Comparison of ENCODE assay signal across 13 cellular contexts in the genomic region with DNA sequence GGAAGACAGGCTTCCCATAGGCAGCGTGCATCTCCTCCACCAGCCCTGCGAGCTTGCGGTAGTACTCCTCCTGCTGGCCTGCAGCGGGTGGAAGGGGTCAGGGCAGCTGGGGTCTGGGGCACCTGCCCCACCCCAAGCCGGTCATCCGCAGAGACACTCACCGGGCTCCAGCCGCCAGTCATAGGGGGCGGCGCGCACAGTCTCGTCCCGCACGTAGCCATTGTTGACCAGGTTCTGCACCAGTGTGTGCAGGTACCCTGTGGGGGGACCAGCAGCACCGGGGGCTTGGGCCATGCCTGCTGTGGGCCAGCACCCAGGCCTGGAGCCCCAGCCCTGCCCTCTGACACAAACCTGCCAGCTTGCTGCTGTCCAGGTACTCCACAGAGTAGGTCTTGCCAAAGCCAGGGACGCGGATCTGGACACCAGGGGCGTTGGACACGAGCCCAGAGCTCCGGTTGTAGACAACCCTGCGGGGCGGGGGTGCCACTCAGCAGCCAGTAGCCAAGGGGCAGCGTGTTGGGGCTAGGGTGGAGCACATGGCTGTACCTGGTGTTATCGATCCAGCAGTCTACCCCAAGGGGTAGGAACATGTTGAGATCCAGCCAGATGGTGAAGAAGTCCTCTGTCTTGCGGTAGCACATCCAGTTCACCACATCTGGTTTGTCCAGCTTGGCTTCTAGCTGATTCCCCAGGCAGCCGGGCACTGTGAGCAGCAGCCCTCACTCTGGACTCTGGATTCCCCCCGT. TPM values are rescaled to one million over a fixed set of nuclear protein-coding genes. Genes with fewer than 3 reads are reported as not detected.
DNase-seq lines count a peak whose midpoint lies in the region; TF ChIP-seq lines count a peak whose summit lies in the region.
"Had no signal": no experiment of that assay in that cellular context is flagged by ENCODE, and none has a peak within 500 bp of the region (broad histone marks: within the 10 kb centered on the region; RNA-seq: fewer than 3 reads in every experiment).

No MANE protein-coding gene starts in this region.

- H3K4me3 Mint-ChIP-seq in MCF 10A (ENCODE audit: unreplicated experiment) = no peak overlapping the region
- H3K4me3 Mint-ChIP-seq: nephron had no signal

- TF ChIP-seq POLR2A in breast epithelium (IDR thresholded peaks at IDR 0.05) (no peak), thyroid gland (IDR thresholded peaks at IDR 0.05) (no peak)

- H3K27me3 ChIP-seq in breast epithelium (no peaks in the 10 kb centered on the region), layer of hippocampus (ENCODE audit: control insufficient read depth, insufficient read depth, low read length) (no peaks in the 10 kb centered on the region), thyroid gland (no peaks in the 10 kb centered on the region)

- H3K27ac ChIP-seq in breast epithelium (peak overlapping the region; percentile 21 to 91), layer of hippocampus (ENCODE audit: low read depth, low read length) (peak overlapping the region; percentile 96), thyroid gland (peak overlapping the region in 1 of 3 donors; percentile 12)
- H3K27ac ChIP-seq: KMS-11, SK-N-MC had no signal

- peaks cover 0 to 8% of the 10 kb centered on the region in 2 donors for H3K4me1 ChIP-seq in breast epithelium
- peaks cover 0 to 9% of the 10 kb centered on the region in 2 donors for H3K4me1 ChIP-seq in thyroid gland

- intact Hi-C loops in breast epithelium (cut with DNase I; ENCODE audit: low total_unique reads) (no loop called here), MCF 10A (cut with micrococcal nuclease) (no loop called here), thyroid gland (cut with DNase I) (no loop called here)

- H3K4me3 ChIP-seq in breast epithelium = no peak overlapping the region
- H3K4me3 ChIP-seq in thyroid gland (replicated peaks in 1 of 3) = no peak overlapping the region
- H3K4me3 ChIP-seq: SK-N-MC had no signal

- no peak for DNase-seq in breast epithelium (ENCODE audit: low spot score in 2 of 2)
- no peak for DNase-seq in MCF 10A (ENCODE audit: unreplicated experiment)
- peak; percentile 68 to 73 for DNase-seq in thyroid gland
- DNase-seq in NOMO-1 (lab: John Stamatoyannopoulos, UW; ENCODE audit: unreplicated experiment in 2 of 2) = no peak
- no peak for DNase-seq in HEK293T (ENCODE audit: extremely low spot score)
- DNase-seq: effector CD8-positive, alpha-beta T cell; NCI-H1930 had no signal

- H3K4me1 Mint-ChIP-seq in MCF 10A (ENCODE audit: insufficient read depth, unreplicated experiment) = peaks cover 5% of the 10 kb centered on the region
- H3K4me1 Mint-ChIP-seq: nephron had no signal

- BruUV-seq in MCF 10A (replicated peaks; lab: Mats Ljungman, UMichigan) = no TSS peak

- H3K9me3 Mint-ChIP-seq in MCF 10A (ENCODE audit: unreplicated experiment) = no peaks in the 10 kb centered on the region
- H3K9me3 Mint-ChIP-seq: nephron had no signal

- WGBS in thyroid gland, 2 donors = 58 to 85% methylated on average over 4 to 8 of the region's 27 CpGs

- CTCF ChIA-PET in MCF 10A (lab: Yijun Ruan, JAX) (interaction anchor here (0.6 to 1.3 kb wide), 9 partner anchors 11 to 128 kb away, joined by 3 to 5 read pairs (median 3); no protein-coding TSS in a partner anchor), HEK293T (lab: Yijun Ruan, JAX) (interaction anchor here (0.7 to 1.3 kb wide), 3 partner anchors 8 to 126 kb away, joined by 3 to 4 read pairs (median 4); no protein-coding TSS in a partner anchor)

- no peaks in the 10 kb centered on the region for H3K36me3 ChIP-seq in breast epithelium
- H3K36me3 ChIP-seq in thyroid gland = peaks cover 35 to 36% of the 10 kb centered on the region in 2 donors

- H3K9me3 ChIP-seq in breast epithelium (no peaks in the 10 kb centered on the region), thyroid gland (no peaks in the 10 kb centered on the region)

- H3K27ac Mint-ChIP-seq in MCF 10A (ENCODE audit: low read depth, unreplicated experiment) = no peak overlapping the region

- POLR2A ChIA-PET in MCF 10A (lab: Yijun Ruan, JAX) = interaction anchor here (0.6 to 2.1 kb wide), 6 partner anchors 9 to 99 kb away, joined by 3 to 6 read pairs (median 4); no protein-coding TSS in a partner anchor
- POLR2A ChIA-PET in HEK293T (lab: Yijun Ruan, JAX) = interaction anchor here (1.4 kb wide), 1 partner anchor 18 kb away, joined by 3 read pairs; no protein-coding TSS in a partner anchor

- TF ChIP-seq CTCF in breast epithelium (IDR thresholded peaks at IDR 0.05) (no peak), MCF 10A (IDR thresholded peaks at IDR 0.05; ENCODE audit: unreplicated experiment) (no peak), thyroid gland (IDR thresholded peaks at IDR 0.05) (no peak)

- H3K27me3 Mint-ChIP-seq in MCF 10A (ENCODE audit: insufficient read depth, unreplicated experiment) = no peaks in the 10 kb centered on the region

- H3K36me3 Mint-ChIP-seq in MCF 10A (ENCODE audit: insufficient read depth, unreplicated experiment) = peaks cover 73% of the 10 kb centered on the region

TF ChIP-seq in HEK293T, 16 proteins besides CTCF, POLR2A, EP300 and RAD21:
- no peak for TF ChIP-seq FOXK2 (IDR thresholded peaks at IDR 0.05)
- no peak for TF ChIP-seq FOXM1 (IDR thresholded peaks at IDR 0.05; ENCODE audit: borderline replicate concordance)
- TF ChIP-seq HDGF (IDR thresholded peaks at IDR 0.05; ENCODE audit: borderline replicate concordance) = no peak
- TF ChIP-seq TARDBP (IDR thresholded peaks at IDR 0.05) = no peak
- TF ChIP-seq LEF1 (IDR thresholded peaks at IDR 0.05; ENCODE audit: borderline replicate concordance) = no peak
- TF ChIP-seq CTBP1 (IDR thresholded peaks at IDR 0.05; ENCODE audit: borderline replicate concordance) = no peak
- TF ChIP-seq ZNF384 (IDR thresholded peaks at IDR 0.05) = no peak
- no peak for TF ChIP-seq NFRKB (IDR thresholded peaks at IDR 0.05)
- no peak for TF ChIP-seq PKNOX1 (IDR thresholded peaks at IDR 0.05)
- TF ChIP-seq ARNT (IDR thresholded peaks at IDR 0.05) = no peak
- TF ChIP-seq SUZ12 (IDR thresholded peaks at IDR 0.05) = no peak
- TF ChIP-seq FOXA1 (IDR thresholded peaks at IDR 0.05) = no peak
- no peak for TF ChIP-seq ELF4 (IDR thresholded peaks at IDR 0.05)
- no peak for TF ChIP-seq L3MBTL2 (conservative IDR thresholded peaks at IDR 0.05)
- TF ChIP-seq BHLHE40 (IDR thresholded peaks at IDR 0.05; ENCODE audit: borderline replicate concordance) = no peak

RNA-seq across cellular contexts. Expression of gene LCAT, which starts 1.2 kb away (rescaled TPM):
- total RNA-seq in breast epithelium = 10 to 100 TPM; 11.8 to 18.6 (median 15.4) TPM
- 35.3 and 44.5 TPM in 2 replicates for total RNA-seq in MCF 10A (2022)
- total RNA-seq in thyroid gland = 10 to 100 TPM in 3 of 4 donors, 1 to 10 TPM in 1; 9.9 to 16.4 (median 13.4) TPM

RNA-seq across cellular contexts. Expression of gene PSMB10, which starts 6.0 kb away (rescaled TPM):
- total RNA-seq in breast epithelium (10 to 100 TPM; 32.1 to 46.2 (median 34.1) TPM), MCF 10A (2022) (20.3 and 32.7 TPM in 2 replicates), thyroid gland (10 to 100 TPM; 22.9 to 39.7 (median 32.5) TPM)

RNA-seq across cellular contexts. Expression of gene CTRL, which starts 11.0 kb away (rescaled TPM):
- total RNA-seq in breast epithelium (1 to 10 TPM; 1.0 to 2.6 (median 1.8) TPM), MCF 10A (2022) (0.52 and 1.6 TPM in 2 replicates), thyroid gland (under 1 TPM in 2 of 4 donors, not detected in 2; 0.34 to 0.94 TPM)
- total RNA-seq: urinary bladder had no signal

RNA-seq across cellular contexts. Expression of gene SLC12A4, which starts 25.8 kb away (rescaled TPM):
- total RNA-seq in breast epithelium (10 to 100 TPM; 32.1 to 64.9 (median 53.6) TPM), MCF 10A (2022) (107 TPM in 2 replicates), thyroid gland (10 to 100 TPM; 47.0 to 65.1 (median 51.7) TPM)

RNA-seq across cellular contexts. Expression of gene DPEP3, which starts 37.6 kb away (rescaled TPM):
- total RNA-seq in breast epithelium = under 1 TPM in 1 of 3 donors, not detected in 2; 0.29 TPM
- total RNA-seq in MCF 10A (2022) = not detected in 2 replicates
- under 1 TPM in 2 of 4 donors, not detected in 2; 0.11 to 0.40 TPM for total RNA-seq in thyroid gland
- total RNA-seq: frontal cortex, urinary bladder had no signal

Comparison
In these comparisons a context has a peak if more than half of its experiments do, and no peak if none do; other contexts are left out.
1. DNase-seq: peak in thyroid gland (2 of 2); none in breast epithelium (0 of 2), MCF 10A (single experiment), NOMO-1 (0 of 2) and HEK293T (single experiment).